ENCODE assay signal across 8 cellular contexts in genomic region chr16:10738231-10739077, GRCh38. TPM values are rescaled to one million over a fixed set of nuclear protein-coding genes. Genes with fewer than 3 reads are reported as not detected.
A peak's percentile ranks its signal among the peaks of the same experiment; 100 is the strongest.
DNase-seq lines count a peak whose midpoint lies in the region; ATAC-seq and TF ChIP-seq lines count a peak whose summit lies in the region.

No MANE protein-coding gene starts in this region.

- no peak for TF ChIP-seq CTCF in Panc1 (IDR thresholded peaks at IDR 0.05)

- intact Hi-C loops in Panc1 (cut with micrococcal nuclease; ENCODE audit: unreplicated experiment): loop anchor here (5.0 to 10.0 kb wide), 2 partner anchors 184 to 424 kb away; no protein-coding TSS in a partner anchor

- no peaks in the 10 kb centered on the region for H3K36me3 ChIP-seq in Panc1 (ENCODE audit: control insufficient read depth, insufficient read depth, low read length)

- CTCF ChIA-PET in Panc1 (lab: Charles Lee): interaction anchor here (0.6 to 2.5 kb wide), 4 partner anchors 163 to 1833 kb away, joined by 3 to 13 read pairs (median 5); no protein-coding TSS in a partner anchor

- POLR2A ChIA-PET in Panc1 (lab: Charles Lee): no interaction called here

- BruUV-seq in Panc1 (replicated peaks; lab: Mats Ljungman, UMichigan): no TSS peak

- no peaks in the 10 kb centered on the region for H3K9me3 ChIP-seq in Panc1 (ENCODE audit: control insufficient read depth, insufficient read depth, low read depth, low read length)

- peaks cover 24% of the 10 kb centered on the region for H3K4me1 ChIP-seq in Panc1 (ENCODE audit: control insufficient read depth, insufficient read depth, low read length)

- H3K4me3 ChIP-seq in Panc1 (ENCODE audit: low read depth in 2 of 2, low read length in 2 of 2): no peak overlapping the region

- in situ Hi-C loops in Panc1 (cut with HindIII; ENCODE audit: low pct_unique_long_range_greater_than_20kb, low sequenced_read_pairs): no loop called here

- H3K27ac ChIP-seq in Panc1 (ENCODE audit: low read length): peak overlapping the region; percentile 75

- DNase-seq in activated T-cell treated with anti-CD3 and anti-CD28 coated beads for 48 hours (ENCODE audit: low read depth): peak; percentile 44
- no peak for DNase-seq in activated T-cell treated with anti-CD3 and anti-CD28 coated beads for 4 hours
- DNase-seq in Panc1 (ENCODE audit: low read depth, low spot score): peak; percentile 74
- DNase-seq in amniotic stem cell (lab: John Stamatoyannopoulos, UW): peak; percentile 10
- DNase-seq in inferior parietal cortex (ENCODE audit: extremely low spot score): peak; percentile 55
- DNase-seq in stimulated activated CD4-positive, alpha-beta T cell treated with anti-CD3 and anti-CD28 coated beads, Interleukin-4, amount 100 ng/mL, for 4 hours: peak; percentile 33 to 42
- DNase-seq in NCI-H345 (lab: John Stamatoyannopoulos, UW): no peak

- ATAC-seq in HG02970 (IDR thresholded peaks at IDR 0.05; ENCODE audit: low FRiP score, unreplicated experiment) (peak; percentile 60), Panc1 (peak; percentile 59)

- H3K27me3 ChIP-seq in Panc1 (ENCODE audit: control insufficient read depth, insufficient read depth, low read length): no peaks in the 10 kb centered on the region

RNA-seq across cellular contexts. Expression of gene NUBP1, which starts 5.2 kb away (rescaled TPM):
- 27.5 TPM for total RNA-seq in Panc1 (2021; ENCODE audit: unreplicated experiment)
- 33.3 TPM for polyA plus RNA-seq in Panc1 (2012; ENCODE audit: insufficient read length)

RNA-seq across cellular contexts. Expression of gene TEKT5, which starts 43.7 kb away (rescaled TPM):
- total RNA-seq in Panc1 (2021; ENCODE audit: unreplicated experiment): not detected
- not detected for polyA plus RNA-seq in Panc1 (2012; ENCODE audit: insufficient read length)

Comparison
In these comparisons a context has a peak if more than half of its experiments do, and no peak if none do; other contexts are left out.
1. DNase-seq: peak in activated T-cell treated with anti-CD3 and anti-CD28 coated beads for 48 hours (single experiment), Panc1 (single experiment), amniotic stem cell (single experiment), inferior parietal cortex (single experiment) and stimulated activated CD4-positive, alpha-beta T cell treated with anti-CD3 and anti-CD28 coated beads, Interleukin-4, amount 100 ng/mL, for 4 hours (2 of 2); none in activated T-cell treated with anti-CD3 and anti-CD28 coated beads for 4 hours (single experiment) and NCI-H345 (single experiment).